Comparison of ENCODE assay signal across 1 cellular context in genomic region chr9:93134018-93134739, GRCh38.
TF ChIP-seq lines count a peak whose summit lies in the region.

NINJ1 (minus strand) TSS chr9:93134251; CDS start chr9:93134217, 34 bp downstream.

TF ChIP-seq in K562, 482 proteins besides CTCF, POLR2A, EP300 and RAD21 (continued from another document and continues in another):
- TF ChIP-seq ARID4B (CRISPR knock-in tag; IDR thresholded peaks at IDR 0.05), result peak; percentile 82; the same call in 1 of the 2 replicates
- 0 out of 4 replicates have a peak, but pooled peaks of 1 of the 2 experiments have one; percentile 16 for TF ChIP-seq NONO (IDR thresholded peaks at IDR 0.05; ENCODE audit: low read depth in 2 of 2, low read length in 1 of 2)
- TF ChIP-seq CXXC5 (CRISPR knock-in tag; IDR thresholded peaks at IDR 0.05), result peak; percentile 22
- peak; percentile 49 for TF ChIP-seq CTBP1 (IDR thresholded peaks at IDR 0.05; ENCODE audit: borderline replicate concordance)
- TF ChIP-seq CBFB (CRISPR knock-in tag; IDR thresholded peaks at IDR 0.05), result 0 out of 2 replicates have a peak, but pooled peaks have one; percentile 52
- TF ChIP-seq KLF6 (CRISPR knock-in tag; IDR thresholded peaks at IDR 0.05; ENCODE audit: borderline replicate concordance), result peak; percentile 53; the same call in 1 of the 2 replicates
- TF ChIP-seq, protein P1, sequence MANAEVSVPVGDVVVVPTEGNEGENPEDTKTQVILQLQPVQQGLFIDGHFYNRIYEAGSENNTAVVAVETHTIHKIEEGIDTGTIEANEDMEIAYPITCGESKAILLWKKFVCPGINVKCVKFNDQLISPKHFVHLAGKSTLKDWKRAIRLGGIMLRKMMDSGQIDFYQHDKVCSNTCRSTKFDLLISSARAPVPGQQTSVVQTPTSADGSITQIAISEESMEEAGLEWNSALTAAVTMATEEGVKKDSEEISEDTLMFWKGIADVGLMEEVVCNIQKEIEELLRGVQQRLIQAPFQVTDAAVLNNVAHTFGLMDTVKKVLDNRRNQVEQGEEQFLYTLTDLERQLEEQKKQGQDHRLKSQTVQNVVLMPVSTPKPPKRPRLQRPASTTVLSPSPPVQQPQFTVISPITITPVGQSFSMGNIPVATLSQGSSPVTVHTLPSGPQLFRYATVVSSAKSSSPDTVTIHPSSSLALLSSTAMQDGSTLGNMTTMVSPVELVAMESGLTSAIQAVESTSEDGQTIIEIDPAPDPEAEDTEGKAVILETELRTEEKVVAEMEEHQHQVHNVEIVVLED (CRISPR knock-in tag; IDR thresholded peaks at IDR 0.05), result peak; percentile 12; the same call in 1 of the 2 replicates
- peak; percentile 62; the same call in 1 of the 2 replicates for TF ChIP-seq ZBTB9 (CRISPR knock-in tag; IDR thresholded peaks at IDR 0.05)
- no peak for TF ChIP-seq PTBP1 (IDR thresholded peaks at IDR 0.05; ENCODE audit: low read depth, low read length)
- TF ChIP-seq, protein P2, sequence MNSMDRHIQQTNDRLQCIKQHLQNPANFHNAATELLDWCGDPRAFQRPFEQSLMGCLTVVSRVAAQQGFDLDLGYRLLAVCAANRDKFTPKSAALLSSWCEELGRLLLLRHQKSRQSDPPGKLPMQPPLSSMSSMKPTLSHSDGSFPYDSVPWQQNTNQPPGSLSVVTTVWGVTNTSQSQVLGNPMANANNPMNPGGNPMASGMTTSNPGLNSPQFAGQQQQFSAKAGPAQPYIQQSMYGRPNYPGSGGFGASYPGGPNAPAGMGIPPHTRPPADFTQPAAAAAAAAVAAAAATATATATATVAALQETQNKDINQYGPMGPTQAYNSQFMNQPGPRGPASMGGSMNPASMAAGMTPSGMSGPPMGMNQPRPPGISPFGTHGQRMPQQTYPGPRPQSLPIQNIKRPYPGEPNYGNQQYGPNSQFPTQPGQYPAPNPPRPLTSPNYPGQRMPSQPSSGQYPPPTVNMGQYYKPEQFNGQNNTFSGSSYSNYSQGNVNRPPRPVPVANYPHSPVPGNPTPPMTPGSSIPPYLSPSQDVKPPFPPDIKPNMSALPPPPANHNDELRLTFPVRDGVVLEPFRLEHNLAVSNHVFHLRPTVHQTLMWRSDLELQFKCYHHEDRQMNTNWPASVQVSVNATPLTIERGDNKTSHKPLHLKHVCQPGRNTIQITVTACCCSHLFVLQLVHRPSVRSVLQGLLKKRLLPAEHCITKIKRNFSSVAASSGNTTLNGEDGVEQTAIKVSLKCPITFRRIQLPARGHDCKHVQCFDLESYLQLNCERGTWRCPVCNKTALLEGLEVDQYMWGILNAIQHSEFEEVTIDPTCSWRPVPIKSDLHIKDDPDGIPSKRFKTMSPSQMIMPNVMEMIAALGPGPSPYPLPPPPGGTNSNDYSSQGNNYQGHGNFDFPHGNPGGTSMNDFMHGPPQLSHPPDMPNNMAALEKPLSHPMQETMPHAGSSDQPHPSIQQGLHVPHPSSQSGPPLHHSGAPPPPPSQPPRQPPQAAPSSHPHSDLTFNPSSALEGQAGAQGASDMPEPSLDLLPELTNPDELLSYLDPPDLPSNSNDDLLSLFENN (IDR thresholded peaks at IDR 0.05; ENCODE audit: low read depth in 2 of 2, low read length in 2 of 2), result no peak
- TF ChIP-seq GATAD2B (IDR thresholded peaks at IDR 0.05; ENCODE audit: borderline replicate concordance), result 0 out of 2 replicates have a peak, but pooled peaks have one; percentile 39
- 0 out of 2 replicates have a peak, but pooled peaks have one; percentile 25 for TF ChIP-seq TCF3 (CRISPR knock-in tag; IDR thresholded peaks at IDR 0.05)
- TF ChIP-seq DPF2 (IDR thresholded peaks at IDR 0.05), result peak; percentile 24; the same call in 1 of the 2 replicates
- peak; percentile 5 to 43; a peak in 1 of 4 replicates for TF ChIP-seq NRF1 (conservative IDR thresholded peaks at IDR 0.05 in 1 of 2, IDR thresholded peaks at IDR 0.05 in 1 of 2)
- TF ChIP-seq NFIC (IDR thresholded peaks at IDR 0.05), result peak; percentile 65
- TF ChIP-seq PHF8 (IDR thresholded peaks at IDR 0.05; ENCODE audit: borderline replicate concordance, low read length), result peak; percentile 91; the same call in 1 of the 2 replicates
- no peak for TF ChIP-seq ATF1 (CRISPR knock-in tag; IDR thresholded peaks at IDR 0.05)
- 0 out of 2 replicates have a peak, but pooled peaks have one; percentile 3 for TF ChIP-seq ATF1 (tag; IDR thresholded peaks at IDR 0.05)
- TF ChIP-seq E2F6 (IDR thresholded peaks at IDR 0.05; ENCODE audit: borderline replicate concordance in 1 of 2, extremely low read depth in 1 of 2, insufficient read depth in 1 of 2, insufficient read length in 1 of 2, low read depth in 1 of 2, low read length in 1 of 2, poor library complexity in 1 of 2, severe bottlenecking in 1 of 2), result peak in 1 of 2 experiments; percentile 20
- TF ChIP-seq KAT7 (CRISPR knock-in tag; IDR thresholded peaks at IDR 0.05; ENCODE audit: borderline replicate concordance), result peak; percentile 47
- TF ChIP-seq, protein P3, sequence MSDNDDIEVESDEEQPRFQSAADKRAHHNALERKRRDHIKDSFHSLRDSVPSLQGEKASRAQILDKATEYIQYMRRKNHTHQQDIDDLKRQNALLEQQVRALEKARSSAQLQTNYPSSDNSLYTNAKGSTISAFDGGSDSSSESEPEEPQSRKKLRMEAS (CRISPR knock-in tag; IDR thresholded peaks at IDR 0.05), result 0 out of 2 replicates have a peak, but pooled peaks have one; percentile 25
- TF ChIP-seq PCBP1 (IDR thresholded peaks at IDR 0.05; ENCODE audit: low read depth, low read length, poor library complexity, severe bottlenecking), result no peak
- peak; percentile 66 for TF ChIP-seq CREM (IDR thresholded peaks at IDR 0.05; ENCODE audit: low read depth)
- peak; percentile 74 for TF ChIP-seq CCNT2 (IDR thresholded peaks at IDR 0.05; ENCODE audit: borderline replicate concordance, extremely low read depth, insufficient read length, low read depth, low read length)
- TF ChIP-seq MAZ (CRISPR knock-in tag; conservative IDR thresholded peaks at IDR 0.05 in 1 of 2, IDR thresholded peaks at IDR 0.05 in 1 of 2), result peak; percentile 7 to 47; a peak in 1 of 4 replicates
- TF ChIP-seq MYC (IDR thresholded peaks at IDR 0.05; ENCODE audit: low read depth, low read length), result no peak; the same call in 1 of the 2 replicates
- TF ChIP-seq MYC (CRISPR knock-in tag; IDR thresholded peaks at IDR 0.05; ENCODE audit: borderline replicate concordance, low read depth), result no peak
- TF ChIP-seq GATAD2A (IDR thresholded peaks at IDR 0.05), result 0 out of 2 replicates have a peak, but pooled peaks have one; percentile 8
- peak; percentile 40; the same call in 1 of the 2 replicates for TF ChIP-seq RB1 (IDR thresholded peaks at IDR 0.05; ENCODE audit: low read depth)
- peak in 1 of 2 experiments; percentile 74 for TF ChIP-seq AFF1 (IDR thresholded peaks at IDR 0.05; ENCODE audit: low read depth in 1 of 2, partially characterized antibody in 2 of 2)
- TF ChIP-seq RBFOX2 (IDR thresholded peaks at IDR 0.05; ENCODE audit: low read depth, low read length), result peak; percentile 73
- no peak for TF ChIP-seq ZNF12 (CRISPR knock-in tag; IDR thresholded peaks at IDR 0.05)
- TF ChIP-seq HMGN3 (IDR thresholded peaks at IDR 0.05; ENCODE audit: borderline replicate concordance, extremely low read depth, insufficient read length, low read depth, low read length), result peak; percentile 29
- peak; percentile 53 for TF ChIP-seq KDM5B (IDR thresholded peaks at IDR 0.05; ENCODE audit: insufficient replicate concordance, low read depth, low read length)
- 0 out of 2 replicates have a peak, but pooled peaks have one; percentile 44 for TF ChIP-seq HIVEP1 (CRISPR knock-in tag; IDR thresholded peaks at IDR 0.05)
- no peak for TF ChIP-seq NR2C2 (CRISPR knock-in tag; IDR thresholded peaks at IDR 0.05)
- peak; percentile 8; the same call in 1 of the 2 replicates for TF ChIP-seq NR2C2 (tag; IDR thresholded peaks at IDR 0.05)
- TF ChIP-seq L3MBTL2 (IDR thresholded peaks at IDR 0.05), result peak; percentile 56; the same call in 1 of the 2 replicates
- no peak for TF ChIP-seq DIDO1 (tag; IDR thresholded peaks at IDR 0.05; ENCODE audit: low read depth)
